ENCODE assay signal across 2 cellular contexts in genomic region chr4:7803992-7804758, GRCh38.
A peak's percentile ranks its signal among the peaks of the same experiment; 100 is the strongest.
TF ChIP-seq lines count a peak whose summit lies in the region.

No MANE protein-coding gene starts in this region.

TF ChIP-seq in Ishikawa, 13 proteins besides CTCF, POLR2A, EP300 and RAD21 (continued from another document):
- TF ChIP-seq, protein P1, sequence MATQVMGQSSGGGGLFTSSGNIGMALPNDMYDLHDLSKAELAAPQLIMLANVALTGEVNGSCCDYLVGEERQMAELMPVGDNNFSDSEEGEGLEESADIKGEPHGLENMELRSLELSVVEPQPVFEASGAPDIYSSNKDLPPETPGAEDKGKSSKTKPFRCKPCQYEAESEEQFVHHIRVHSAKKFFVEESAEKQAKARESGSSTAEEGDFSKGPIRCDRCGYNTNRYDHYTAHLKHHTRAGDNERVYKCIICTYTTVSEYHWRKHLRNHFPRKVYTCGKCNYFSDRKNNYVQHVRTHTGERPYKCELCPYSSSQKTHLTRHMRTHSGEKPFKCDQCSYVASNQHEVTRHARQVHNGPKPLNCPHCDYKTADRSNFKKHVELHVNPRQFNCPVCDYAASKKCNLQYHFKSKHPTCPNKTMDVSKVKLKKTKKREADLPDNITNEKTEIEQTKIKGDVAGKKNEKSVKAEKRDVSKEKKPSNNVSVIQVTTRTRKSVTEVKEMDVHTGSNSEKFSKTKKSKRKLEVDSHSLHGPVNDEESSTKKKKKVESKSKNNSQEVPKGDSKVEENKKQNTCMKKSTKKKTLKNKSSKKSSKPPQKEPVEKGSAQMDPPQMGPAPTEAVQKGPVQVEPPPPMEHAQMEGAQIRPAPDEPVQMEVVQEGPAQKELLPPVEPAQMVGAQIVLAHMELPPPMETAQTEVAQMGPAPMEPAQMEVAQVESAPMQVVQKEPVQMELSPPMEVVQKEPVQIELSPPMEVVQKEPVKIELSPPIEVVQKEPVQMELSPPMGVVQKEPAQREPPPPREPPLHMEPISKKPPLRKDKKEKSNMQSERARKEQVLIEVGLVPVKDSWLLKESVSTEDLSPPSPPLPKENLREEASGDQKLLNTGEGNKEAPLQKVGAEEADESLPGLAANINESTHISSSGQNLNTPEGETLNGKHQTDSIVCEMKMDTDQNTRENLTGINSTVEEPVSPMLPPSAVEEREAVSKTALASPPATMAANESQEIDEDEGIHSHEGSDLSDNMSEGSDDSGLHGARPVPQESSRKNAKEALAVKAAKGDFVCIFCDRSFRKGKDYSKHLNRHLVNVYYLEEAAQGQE (IDR thresholded peaks at IDR 0.05; ENCODE audit: low read depth): no peak
- no peak for TF ChIP-seq TEAD4 (IDR thresholded peaks at IDR 0.05)
- TF ChIP-seq, protein P2, sequence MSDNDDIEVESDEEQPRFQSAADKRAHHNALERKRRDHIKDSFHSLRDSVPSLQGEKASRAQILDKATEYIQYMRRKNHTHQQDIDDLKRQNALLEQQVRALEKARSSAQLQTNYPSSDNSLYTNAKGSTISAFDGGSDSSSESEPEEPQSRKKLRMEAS (IDR thresholded peaks at IDR 0.05): peak; percentile 36; the same call in 1 of the 2 replicates

TF ChIP-seq in SK-N-SH, 30 proteins besides CTCF, POLR2A, EP300 and RAD21 (continued from another document):
- TF ChIP-seq, protein P1 (IDR thresholded peaks at IDR 0.05; ENCODE audit: low read depth, low read length): no peak
- TF ChIP-seq TCF12 (IDR thresholded peaks at IDR 0.05): no peak
- TF ChIP-seq, protein P3, sequence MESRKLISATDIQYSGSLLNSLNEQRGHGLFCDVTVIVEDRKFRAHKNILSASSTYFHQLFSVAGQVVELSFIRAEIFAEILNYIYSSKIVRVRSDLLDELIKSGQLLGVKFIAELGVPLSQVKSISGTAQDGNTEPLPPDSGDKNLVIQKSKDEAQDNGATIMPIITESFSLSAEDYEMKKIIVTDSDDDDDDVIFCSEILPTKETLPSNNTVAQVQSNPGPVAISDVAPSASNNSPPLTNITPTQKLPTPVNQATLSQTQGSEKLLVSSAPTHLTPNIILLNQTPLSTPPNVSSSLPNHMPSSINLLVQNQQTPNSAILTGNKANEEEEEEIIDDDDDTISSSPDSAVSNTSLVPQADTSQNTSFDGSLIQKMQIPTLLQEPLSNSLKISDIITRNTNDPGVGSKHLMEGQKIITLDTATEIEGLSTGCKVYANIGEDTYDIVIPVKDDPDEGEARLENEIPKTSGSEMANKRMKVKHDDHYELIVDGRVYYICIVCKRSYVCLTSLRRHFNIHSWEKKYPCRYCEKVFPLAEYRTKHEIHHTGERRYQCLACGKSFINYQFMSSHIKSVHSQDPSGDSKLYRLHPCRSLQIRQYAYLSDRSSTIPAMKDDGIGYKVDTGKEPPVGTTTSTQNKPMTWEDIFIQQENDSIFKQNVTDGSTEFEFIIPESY (IDR thresholded peaks at IDR 0.05; ENCODE audit: borderline replicate concordance, low read depth): no peak
- TF ChIP-seq, protein P4, sequence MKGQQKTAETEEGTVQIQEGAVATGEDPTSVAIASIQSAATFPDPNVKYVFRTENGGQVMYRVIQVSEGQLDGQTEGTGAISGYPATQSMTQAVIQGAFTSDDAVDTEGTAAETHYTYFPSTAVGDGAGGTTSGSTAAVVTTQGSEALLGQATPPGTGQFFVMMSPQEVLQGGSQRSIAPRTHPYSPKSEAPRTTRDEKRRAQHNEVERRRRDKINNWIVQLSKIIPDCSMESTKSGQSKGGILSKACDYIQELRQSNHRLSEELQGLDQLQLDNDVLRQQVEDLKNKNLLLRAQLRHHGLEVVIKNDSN (IDR thresholded peaks at IDR 0.05; ENCODE audit: borderline replicate concordance, low read depth): no peak
TF ChIP-seq in SK-N-SH: peak in this region for 3.
